8 cellular contexts compared by ENCODE assay signal in the genomic region with DNA sequence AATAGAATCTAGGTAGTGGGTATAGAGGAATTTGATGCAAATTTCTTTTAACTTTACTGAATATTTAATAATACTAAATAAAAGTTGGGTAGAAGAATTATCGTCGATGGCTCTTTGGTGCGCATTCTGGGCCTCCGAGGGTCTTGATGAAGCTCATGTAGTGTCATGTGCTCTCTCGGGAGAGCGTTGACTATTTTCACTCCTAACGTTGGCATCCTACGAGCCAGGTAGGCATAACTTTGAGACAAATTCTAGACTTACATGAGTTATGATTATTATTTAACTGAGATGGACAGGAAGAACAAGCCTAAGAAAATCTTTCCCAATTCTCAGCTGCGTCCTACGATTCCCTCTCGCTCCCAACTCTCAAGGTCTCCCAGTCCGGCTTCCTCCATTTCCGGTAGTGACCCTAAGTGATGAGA. TPM values are rescaled to one million over a fixed set of nuclear protein-coding genes. Genes with fewer than 3 reads are reported as not detected.
DNase-seq lines count a peak whose midpoint lies in the region; ATAC-seq and TF ChIP-seq lines count a peak whose summit lies in the region.

No MANE protein-coding gene starts in this region.

- peaks cover 17% of the 10 kb centered on the region for H3K36me3 Mint-ChIP-seq in CD4-positive, alpha-beta T cell (ENCODE audit: low read depth)

- no peak overlapping the region for H2AK5ac ChIP-seq in neuronal stem cell (ENCODE audit: low read depth, low read length)

- no peaks in the 10 kb centered on the region for H4K20me1 ChIP-seq in PC-3 (ENCODE audit: low read length)

- no peak overlapping the region for H4K8ac ChIP-seq in neuronal stem cell (ENCODE audit: low read depth, low read length)

- H3K79me2 ChIP-seq in PC-3 (ENCODE audit: low read length): peaks cover 29% of the 10 kb centered on the region

- no CpG with 5 or more reads among the region's 13 CpGs for WGBS in neuronal stem cell (ENCODE audit: extremely low coverage in 2 of 2, insufficient read length in 2 of 2, insufficient replicate concordance in 1 of 2), 2 donors

- H3K9me3 Mint-ChIP-seq in CD4-positive, alpha-beta T cell: no peaks in the 10 kb centered on the region

- no peak overlapping the region for H2BK15ac ChIP-seq in neuronal stem cell (ENCODE audit: low read length)

- H3K4me2 ChIP-seq in PC-3 (ENCODE audit: low read length) (peak overlapping the region; percentile 99), neuronal stem cell (ENCODE audit: insufficient read depth, low read length, poor library complexity, severe bottlenecking) (peak overlapping the region; percentile 75)

- no peaks in the 10 kb centered on the region for H3K27me3 Mint-ChIP-seq in CD4-positive, alpha-beta T cell

- POLR2A ChIA-PET in CD4-positive, alpha-beta T cell (lab: Charles Lee): interaction anchor here (0.7 to 1.9 kb wide), 5 partner anchors 10 to 197 kb away, joined by 3 to 8 read pairs (median 3); a partner anchor contains a TSS
- POLR2A ChIA-PET in PC-3 (lab: Charles Lee; ENCODE audit: unreplicated experiment): interaction anchor here (0.7 kb wide), 2 partner anchors 29 to 60 kb away, joined by 3 to 6 read pairs; no protein-coding TSS in a partner anchor

- H3K27ac ChIP-seq in CD4-positive, alpha-beta T cell (ENCODE audit: low read depth, low read length): peak overlapping the region; percentile 35
- H3K27ac ChIP-seq in PC-3 (ENCODE audit: low read length) (no peak overlapping the region), neuronal stem cell (replicated peaks; ENCODE audit: low read length) (peak overlapping the region; percentile 55)

- no TSS peak for BruUV-seq in PC-3 (replicated peaks; lab: Mats Ljungman, UMichigan)

- H3K79me1 ChIP-seq in neuronal stem cell (ENCODE audit: low read depth, low read length): no peaks in the 10 kb centered on the region

- H3K23ac ChIP-seq in neuronal stem cell (ENCODE audit: low read depth, low read length, poor library complexity): peak overlapping the region; percentile 97

- H3K9me3 ChIP-seq in CD4-positive, alpha-beta T cell (ENCODE audit: control insufficient read depth, low read length): no peaks in the 10 kb centered on the region
- H3K9me3 ChIP-seq in PC-3 (ENCODE audit: low read length) (no peaks in the 10 kb centered on the region), neuronal stem cell (replicated peaks in 1 of 2; ENCODE audit: control insufficient read depth in 2 of 2, insufficient read depth in 1 of 2, low read depth in 1 of 2, low read length in 2 of 2) (no peaks in the 10 kb centered on the region)

- peak overlapping the region; percentile 80 for H3K27ac Mint-ChIP-seq in CD4-positive, alpha-beta T cell

- no peak overlapping the region for H4K91ac ChIP-seq in neuronal stem cell (ENCODE audit: low read depth, low read length, poor library complexity)

- H3K36me3 ChIP-seq in PC-3 (ENCODE audit: low read depth, low read length): no peaks in the 10 kb centered on the region
- no peaks in the 10 kb centered on the region for H3K36me3 ChIP-seq in neuronal stem cell (replicated peaks in 1 of 2; ENCODE audit: control insufficient read depth in 2 of 2, insufficient read depth in 2 of 2, low read length in 2 of 2)

- no peak overlapping the region for H2BK120ac ChIP-seq in neuronal stem cell (ENCODE audit: low read depth, low read length)

- no peak for ATAC-seq in CD4-positive, alpha-beta T cell (ENCODE audit: poor library complexity)
- ATAC-seq in PC-3: no peak
- no peak for ATAC-seq in GM21447 (IDR thresholded peaks at IDR 0.05; ENCODE audit: unreplicated experiment)
- ATAC-seq in GM21737 (IDR thresholded peaks at IDR 0.05; ENCODE audit: unreplicated experiment): no peak

- no peaks in the 10 kb centered on the region for H3K9me2 ChIP-seq in PC-3 (replicated peaks; ENCODE audit: low read length)

- H2BK12ac ChIP-seq in neuronal stem cell (ENCODE audit: low read length): no peak overlapping the region

- no peak for TF ChIP-seq CTCF in CD4-positive, alpha-beta T cell (IDR thresholded peaks at IDR 0.05)
- no peak for TF ChIP-seq CTCF in PC-3 (conservative IDR thresholded peaks at IDR 0.05; ENCODE audit: low read depth, low read length)
- TF ChIP-seq CTCF in epithelial cell of esophagus (IDR thresholded peaks at IDR 0.05; ENCODE audit: insufficient read depth, low read depth, low read length, missing control alignments): no peak

- H3K18ac ChIP-seq in neuronal stem cell (ENCODE audit: low read length): peak overlapping the region; percentile 50

- intact Hi-C loops in CD4-positive, alpha-beta T cell (cut with DNase I, micrococcal nuclease): loop anchor here (2.0 to 10.0 kb wide), 6 partner anchors 77 to 465 kb away; a partner anchor contains a TSS
- intact Hi-C loops in PC-3 (cut with micrococcal nuclease): loop anchor here (1.0 to 2.0 kb wide), 3 partner anchors 43 to 159 kb away; no protein-coding TSS in a partner anchor

- H3K4me1 ChIP-seq in PC-3 (ENCODE audit: insufficient read depth, low read length) (peaks cover 42% of the 10 kb centered on the region), neuronal stem cell (ENCODE audit: control insufficient read depth in 2 of 2, insufficient read depth in 1 of 2, low read depth in 1 of 2, low read length in 2 of 2) (peaks cover 2 to 22% of the 10 kb centered on the region in 2 donors)

- no peak overlapping the region for H3K14ac ChIP-seq in neuronal stem cell (ENCODE audit: low read length)

- peak overlapping the region; percentile 81 for H3K4me3 ChIP-seq in PC-3 (ENCODE audit: low read length)
- peak overlapping the region; percentile 73 for H3K4me3 ChIP-seq in epithelial cell of esophagus (ENCODE audit: low read length)
- peak overlapping the region; percentile 65 to 76 for H3K4me3 ChIP-seq in neuronal stem cell (ENCODE audit: low read length in 2 of 2)

- H2AFZ ChIP-seq in PC-3 (ENCODE audit: low read length) (peak overlapping the region; percentile 98), neuronal stem cell (ENCODE audit: low read length) (peak overlapping the region; percentile 98)

- H3K9ac ChIP-seq in PC-3 (ENCODE audit: low read length) (peak overlapping the region; percentile 73), neuronal stem cell (ENCODE audit: low read depth, low read length, poor library complexity) (no peak overlapping the region)

- no peaks in the 10 kb centered on the region for H3K27me3 ChIP-seq in CD4-positive, alpha-beta T cell (ENCODE audit: control insufficient read depth, insufficient read depth, low read length)
- H3K27me3 ChIP-seq in PC-3 (ENCODE audit: low read length): no peaks in the 10 kb centered on the region
- peaks cover 0 to 8% (median 0%) of the 10 kb centered on the region in 3 experiments for H3K27me3 ChIP-seq in neuronal stem cell (ENCODE audit: control insufficient read depth in 3 of 3, insufficient read depth in 3 of 3, low read depth in 1 of 3, low read length in 3 of 3)

- DNase-seq in CD4-positive, alpha-beta T cell: no peak
- DNase-seq in PC-3 (no peak), epithelial cell of esophagus (ENCODE audit: low read depth) (no peak), neuronal stem cell (ENCODE audit: low spot score) (no peak), NK-92 (lab: John Stamatoyannopoulos, UW; ENCODE audit: unreplicated experiment) (no peak), foreskin melanocyte (no peak)

- H3K4me3 Mint-ChIP-seq in CD4-positive, alpha-beta T cell: peak overlapping the region; percentile 90

- no peak overlapping the region for H2BK5ac ChIP-seq in neuronal stem cell (ENCODE audit: low read length)

- CTCF ChIA-PET in CD4-positive, alpha-beta T cell (lab: Charles Lee): interaction anchor here (1.7 kb wide), 1 partner anchor 78 kb away, joined by 4 read pairs; a partner anchor contains a TSS
- CTCF ChIA-PET in PC-3 (lab: Charles Lee): interaction anchor here (0.6 kb wide), 1 partner anchor 465 kb away, joined by 4 read pairs; no protein-coding TSS in a partner anchor

- H3K4me1 Mint-ChIP-seq in CD4-positive, alpha-beta T cell (ENCODE audit: low read depth): peaks cover 44% of the 10 kb centered on the region

- H3K4ac ChIP-seq in neuronal stem cell (ENCODE audit: low read length): no peak overlapping the region

- no peaks in the 10 kb centered on the region for H3F3A ChIP-seq in PC-3 (ENCODE audit: low read length, unreplicated experiment)

RNA-seq across cellular contexts. Expression of a gene that starts 0.6 kb away (rescaled TPM):
- total RNA-seq in CD4-positive, alpha-beta T cell: 1 to 10 TPM in 1 of 2 experiments, under 1 TPM in 1; 0.91 to 1.3 TPM
- total RNA-seq in PC-3 (2014; rRNA removed): 0.26 and 1.7 TPM in 2 replicates
- 27.6 TPM for polyA plus RNA-seq in neuronal stem cell (2013, experiment 1 of 2)
- 27.7 TPM for polyA plus RNA-seq in neuronal stem cell (2013, experiment 2 of 2)

RNA-seq across cellular contexts. Expression of a gene that starts 2.0 kb away (rescaled TPM):
- 10 to 100 TPM; 74.7 to 84.7 TPM for total RNA-seq in CD4-positive, alpha-beta T cell
- total RNA-seq in PC-3 (2014; rRNA removed): 41.4 and 42.6 TPM in 2 replicates
- polyA plus RNA-seq in neuronal stem cell (2013, experiment 1 of 2): 59.9 TPM
- 60.7 TPM for polyA plus RNA-seq in neuronal stem cell (2013, experiment 2 of 2)
